ENCODE assay signal across 10 cellular contexts in the genomic region with DNA sequence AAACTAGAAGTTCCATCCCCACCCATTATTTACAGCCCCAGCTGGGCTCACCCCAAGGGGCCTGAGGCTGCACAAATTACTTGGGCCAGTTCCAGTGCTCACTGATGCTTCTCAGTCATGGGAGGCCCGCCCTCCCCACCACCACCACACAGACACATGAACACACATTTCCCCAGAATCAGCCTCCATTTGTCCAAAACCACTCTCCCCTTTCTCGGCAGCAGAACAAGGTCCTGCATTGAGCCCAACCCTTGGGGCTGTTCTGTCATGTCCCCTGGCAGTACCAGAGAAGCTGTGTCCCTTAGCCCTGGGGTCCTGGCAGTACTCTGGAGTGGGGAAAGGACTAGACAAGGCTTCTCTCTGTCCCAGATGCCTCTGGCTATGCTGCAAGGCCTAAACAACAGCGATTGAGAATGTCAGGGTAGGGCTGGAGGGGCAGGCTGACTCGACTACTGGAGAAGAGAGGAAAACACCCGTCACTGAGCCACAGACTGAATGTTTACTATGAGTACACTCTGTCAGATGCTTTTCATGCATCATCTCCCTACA. TPM values are rescaled to one million over a fixed set of nuclear protein-coding genes. Genes with fewer than 3 reads are reported as not detected.
A peak's percentile ranks its signal among the peaks of the same experiment; 100 is the strongest.
DNase-seq lines count a peak whose midpoint lies in the region; ATAC-seq and TF ChIP-seq lines count a peak whose summit lies in the region.
"Had no signal": no experiment of that assay in that cellular context is flagged by ENCODE, and none has a peak within 500 bp of the region (broad histone marks: within the 10 kb centered on the region; RNA-seq: fewer than 3 reads in every experiment).

No MANE protein-coding gene starts in this region.

- TF ChIP-seq CTCF in cardiac fibroblast (IDR thresholded peaks at IDR 0.05; ENCODE audit: low read depth, low read length), result no peak
- TF ChIP-seq CTCF in PC-3 (conservative IDR thresholded peaks at IDR 0.05; ENCODE audit: low read depth, low read length), result no peak

- no peak overlapping the region for H3K4me3 ChIP-seq in cardiac fibroblast (replicated peaks in 1 of 2; ENCODE audit: low read depth in 2 of 2, low read length in 2 of 2)
- H3K4me3 ChIP-seq in PC-3 (ENCODE audit: low read length), result no peak overlapping the region

- H3K4me1 ChIP-seq in PC-3 (ENCODE audit: insufficient read depth, low read length), result 0 out of 2 replicates have a peak, but pooled peaks cover 5% of the 10 kb centered on the region

- H3K9me2 ChIP-seq in PC-3 (replicated peaks; ENCODE audit: low read length), result no peaks in the 10 kb centered on the region

- intact Hi-C loops in PC-3 (cut with micrococcal nuclease), result no loop called here
- intact Hi-C loops in posterior vena cava (cut with DNase I), result no loop called here

- H3K36me3 ChIP-seq in PC-3 (ENCODE audit: low read depth, low read length), result no peaks in the 10 kb centered on the region; the same call in 1 of the 2 replicates

- H3K9me3 ChIP-seq in PC-3 (ENCODE audit: low read length), result no peaks in the 10 kb centered on the region

- no peaks in the 10 kb centered on the region for H4K20me1 ChIP-seq in PC-3 (ENCODE audit: low read length)

- BruUV-seq in PC-3 (replicated peaks; lab: Mats Ljungman, UMichigan), result no TSS peak

- no peak overlapping the region for H2AFZ ChIP-seq in PC-3 (ENCODE audit: low read length)

- no peaks in the 10 kb centered on the region for H3K27me3 ChIP-seq in PC-3 (ENCODE audit: low read length)

- DNase-seq in NCI-H1694 treated with DMSO at 0.1 percent for 48 hours (lab: John Stamatoyannopoulos, UW) (peak; percentile 27), cardiac fibroblast (ENCODE audit: low read depth in 2 of 2) (peak; percentile 36 to 52), kidney tubule cell (ENCODE audit: low spot score) (peak; percentile 40), PC-3 (no peak), posterior vena cava (ENCODE audit: low spot score) (no peak)
- DNase-seq in stimulated activated CD4-positive, alpha-beta T cell treated with anti-CD3 and anti-CD28 coated beads, Interleukin-4, amount 100 ng/mL, for 4 hours, result no peak
- DNase-seq: activated naive CD8-positive, alpha-beta T cell treated with anti-CD3 and anti-CD28 coated beads, Interleukin-2, amount 10 ng/mL, durations not matched to agents 7 days and 5 days; T-helper 1 cell had no signal

- no peak overlapping the region for H3K4me2 ChIP-seq in PC-3 (ENCODE audit: low read length)

- no peak for ATAC-seq in PC-3
- ATAC-seq: left lobe of liver had no signal

- H3K27ac ChIP-seq in temporal lobe (ENCODE audit: low read depth, low read length) (peak overlapping the region; percentile 98), PC-3 (ENCODE audit: low read length) (no peak overlapping the region)

- no peaks in the 10 kb centered on the region for H3F3A ChIP-seq in PC-3 (ENCODE audit: low read length, unreplicated experiment)

- no peaks in the 10 kb centered on the region for H3K79me2 ChIP-seq in PC-3 (ENCODE audit: low read length)

- POLR2A ChIA-PET in PC-3 (lab: Charles Lee; ENCODE audit: unreplicated experiment), result no interaction called here

- CTCF ChIA-PET in PC-3 (lab: Charles Lee), result no interaction called here

- H3K9ac ChIP-seq in PC-3 (ENCODE audit: low read length), result no peak overlapping the region

RNA-seq across cellular contexts. Expression of a gene that starts 21.8 kb away (rescaled TPM):
- total RNA-seq in temporal lobe (20.9 TPM), PC-3 (2014; rRNA removed) (80.4 and 93.8 TPM in 2 replicates), posterior vena cava (100 to 1,000 TPM in 1 of 2 donors, 10 to 100 TPM in 1; 74.5 to 119 TPM)

RNA-seq across cellular contexts. Expression of a gene that starts 26.9 kb away (rescaled TPM):
- total RNA-seq in temporal lobe (21.6 TPM), PC-3 (2014; rRNA removed) (50.7 and 56.6 TPM in 2 replicates), posterior vena cava (10 to 100 TPM; 26.0 to 28.5 TPM)

RNA-seq across cellular contexts. Expression of a gene that starts 27.2 kb away (rescaled TPM):
- total RNA-seq in temporal lobe (16.2 TPM), PC-3 (2014; rRNA removed) (17.0 and 30.1 TPM in 2 replicates), posterior vena cava (10 to 100 TPM; 32.7 to 33.3 TPM)

RNA-seq across cellular contexts. Expression of a gene that starts 28.1 kb away (rescaled TPM):
- total RNA-seq in temporal lobe (2.0 TPM), PC-3 (2014; rRNA removed) (0.36 TPM in 1 of 2 replicates, not detected in the other), posterior vena cava (10 to 100 TPM; 35.0 to 48.4 TPM)

RNA-seq across cellular contexts. Expression of a gene that starts 42.7 kb away (rescaled TPM):
- total RNA-seq in temporal lobe (2.0 TPM), PC-3 (2014; rRNA removed) (32.7 and 68.4 TPM in 2 replicates), posterior vena cava (100 to 1,000 TPM; 258 to 509 TPM)

Comparison
In these comparisons a context has a peak if more than half of its experiments do, and no peak if none do; other contexts are left out.
1. DNase-seq: peak in NCI-H1694 treated with DMSO at 0.1 percent for 48 hours (single experiment), cardiac fibroblast (2 of 2) and kidney tubule cell (single experiment); none in PC-3 (single experiment), posterior vena cava (single experiment) and stimulated activated CD4-positive, alpha-beta T cell treated with anti-CD3 and anti-CD28 coated beads, Interleukin-4, amount 100 ng/mL, for 4 hours (0 of 2).